3 cellular contexts compared by ENCODE assay signal in the genomic region with DNA sequence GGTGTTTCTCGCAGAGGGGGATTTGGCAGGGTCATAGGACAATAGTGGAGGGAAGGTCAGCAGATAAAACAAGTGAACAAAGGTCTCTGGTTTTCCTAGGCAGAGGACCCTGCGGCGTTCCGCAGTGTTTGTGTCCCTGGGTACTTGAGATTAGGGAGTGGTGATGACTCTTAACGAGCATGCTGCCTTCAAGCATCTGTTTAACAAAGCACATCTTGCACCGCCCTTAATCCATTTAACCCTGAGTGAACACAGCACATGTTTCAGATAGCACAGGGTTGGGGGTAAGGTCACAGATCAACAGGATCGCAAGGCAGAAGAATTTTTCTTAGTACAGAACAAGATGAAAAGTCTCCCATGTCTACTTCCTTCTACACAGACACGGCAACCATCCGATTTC.
DNase-seq lines count a peak whose midpoint lies in the region; TF ChIP-seq lines count a peak whose summit lies in the region.
"Not testable (repeated sequence)": the region's sequence is repeated elsewhere in the genome, so short reads cannot be mapped to it uniquely, and the experiment has no call there.

No MANE protein-coding gene starts in this region.

- peak overlapping the region; percentile 42 for H3K4me2 ChIP-seq in neural progenitor cell

- H3K27ac Mint-ChIP-seq in glutamatergic neuron (ENCODE audit: unreplicated experiment): peak overlapping the region; percentile 83
- not testable (repeated sequence) for H3K27ac Mint-ChIP-seq in neural progenitor cell

- H3K4me1 ChIP-seq in HEK293 (ENCODE audit: control insufficient read depth, insufficient read depth, low read length); neural progenitor cell: not testable (repeated sequence)

- not testable (repeated sequence) for DNase-seq in glutamatergic neuron; neural progenitor cell (ENCODE audit: low spot score)

- H2AFZ ChIP-seq in neural progenitor cell (replicated peaks): not testable (repeated sequence)

- H3K27me3 ChIP-seq in neural progenitor cell: not testable (repeated sequence)

- not testable (repeated sequence) for H3K27ac ChIP-seq in HEK293 (ENCODE audit: extremely low read depth, low read depth, low read length); neural progenitor cell

- H3K9me3 Mint-ChIP-seq in glutamatergic neuron (ENCODE audit: unreplicated experiment); neural progenitor cell: not testable (repeated sequence)

- not testable (repeated sequence) for H3K79me2 ChIP-seq in neural progenitor cell (ENCODE audit: low read depth)

- CTCF ChIA-PET in HEK293 (lab: Yijun Ruan, JAX): interaction anchor here (6.8 kb wide), 1 partner anchor 386 kb away, joined by 161 read pairs; no protein-coding TSS in a partner anchor

- H3K36me3 Mint-ChIP-seq in glutamatergic neuron (ENCODE audit: unreplicated experiment); neural progenitor cell: not testable (repeated sequence)

- not testable (repeated sequence) for H4K20me1 ChIP-seq in neural progenitor cell (ENCODE audit: low read depth)

- not testable (repeated sequence) for H3K9ac ChIP-seq in neural progenitor cell

- H3K36me3 ChIP-seq in HEK293 (ENCODE audit: control insufficient read depth in 2 of 2, insufficient read depth in 1 of 2, low read length in 2 of 2); neural progenitor cell: not testable (repeated sequence)

- TF ChIP-seq CTCF in HEK293 (tag by site-specific recombination; IDR thresholded peaks at IDR 0.05); glutamatergic neuron (IDR thresholded peaks at IDR 0.05; ENCODE audit: partially characterized antibody, unreplicated experiment); neural progenitor cell (IDR thresholded peaks at IDR 0.05): not testable (repeated sequence)

- H3K4me3 Mint-ChIP-seq in glutamatergic neuron (ENCODE audit: unreplicated experiment): not testable (repeated sequence)
- peak overlapping the region; percentile 30 for H3K4me3 Mint-ChIP-seq in neural progenitor cell

- not testable (repeated sequence) for H3F3A ChIP-seq in neural progenitor cell (ENCODE audit: low read depth)

- H3K27me3 Mint-ChIP-seq in glutamatergic neuron (ENCODE audit: unreplicated experiment); neural progenitor cell (ENCODE audit: insufficient read depth, low read depth): not testable (repeated sequence)

- H3K4me1 Mint-ChIP-seq in glutamatergic neuron (ENCODE audit: low read depth, unreplicated experiment): peaks cover 11% of the 10 kb centered on the region
- peaks cover 26% of the 10 kb centered on the region for H3K4me1 Mint-ChIP-seq in neural progenitor cell

- POLR2A ChIA-PET in HEK293 (lab: Yijun Ruan, JAX): not testable (repeated sequence)

- not testable (repeated sequence) for H3K4me3 ChIP-seq in HEK293 (ENCODE audit: low read depth, low read length); neural progenitor cell

- H3K9me3 ChIP-seq in HEK293 (ENCODE audit: control insufficient read depth, insufficient read depth, low read depth, low read length); neural progenitor cell (ENCODE audit: low read depth): not testable (repeated sequence)

TF ChIP-seq in HEK293, 187 proteins besides CTCF, POLR2A, EP300 and RAD21:
- peak; percentile 96 for TF ChIP-seq WT1 (tag by site-specific recombination; IDR thresholded peaks at IDR 0.05)
- TF ChIP-seq KLF1 (tag by site-specific recombination; IDR thresholded peaks at IDR 0.05): peak; percentile 91
- TF ChIP-seq, protein P1, sequence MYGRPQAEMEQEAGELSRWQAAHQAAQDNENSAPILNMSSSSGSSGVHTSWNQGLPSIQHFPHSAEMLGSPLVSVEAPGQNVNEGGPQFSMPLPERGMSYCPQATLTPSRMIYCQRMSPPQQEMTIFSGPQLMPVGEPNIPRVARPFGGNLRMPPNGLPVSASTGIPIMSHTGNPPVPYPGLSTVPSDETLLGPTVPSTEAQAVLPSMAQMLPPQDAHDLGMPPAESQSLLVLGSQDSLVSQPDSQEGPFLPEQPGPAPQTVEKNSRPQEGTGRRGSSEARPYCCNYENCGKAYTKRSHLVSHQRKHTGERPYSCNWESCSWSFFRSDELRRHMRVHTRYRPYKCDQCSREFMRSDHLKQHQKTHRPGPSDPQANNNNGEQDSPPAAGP (tag by site-specific recombination; IDR thresholded peaks at IDR 0.05): peak; percentile 73; the same call in 1 of the 2 replicates
- TF ChIP-seq ZNF561 (tag by site-specific recombination; IDR thresholded peaks at IDR 0.05; ENCODE audit: borderline replicate concordance): peak; percentile 32; the same call in 1 of the 2 replicates
